In genomic region chr11:2732261-2732939, GRCh38 we compare ENCODE assay signal across 27 cellular contexts. TPM values are rescaled to one million over a fixed set of nuclear protein-coding genes. Genes with fewer than 3 reads are reported as not detected.
A peak's percentile ranks its signal among the peaks of the same experiment; 100 is the strongest.
DNase-seq lines count a peak whose midpoint lies in the region; ATAC-seq and TF ChIP-seq lines count a peak whose summit lies in the region.
"Had no signal": no experiment of that assay in that cellular context is flagged by ENCODE, and none has a peak within 500 bp of the region (broad histone marks: within the 10 kb centered on the region; RNA-seq: fewer than 3 reads in every experiment).

No MANE protein-coding gene starts in this region.

- peaks cover 1% of the 10 kb centered on the region; the same call in 1 of the 2 replicates for H3K9me3 Mint-ChIP-seq in WTC11
- no peaks in the 10 kb centered on the region for H3K9me3 Mint-ChIP-seq in endodermal cell
- H3K9me3 Mint-ChIP-seq: activated CD4-positive, alpha-beta T cell treated with anti-CD3 and anti-CD28 coated beads, Interleukin-2, amount 10 ng/mL, durations not matched to agents 7 days and 5 days; activated naive CD4-positive, alpha-beta T cell treated with anti-CD3 and anti-CD28 coated beads, Interleukin-2, amount 50 U/mL, for 24 hours; naive thymus-derived CD4-positive, alpha-beta T cell; stimulated activated naive B cell treated with anti-CD40 and anti-IgM and Interleukin-4, amounts not matched to agents 10 μg/mL and 1 μg/mL and 100 μg/mL, for 72 hours had no signal

- H3K9me3 ChIP-seq in endodermal cell (ENCODE audit: control insufficient read depth, low read length) = no peaks in the 10 kb centered on the region
- H3K9me3 ChIP-seq: A549, gastrocnemius medialis, transverse colon had no signal

- no peak overlapping the region for H3K27ac ChIP-seq in endodermal cell (ENCODE audit: low read depth, low read length)
- H3K27ac ChIP-seq: A549, gastrocnemius medialis, SK-N-MC, transverse colon had no signal

- ATAC-seq in WTC11 = no peak
- ATAC-seq: A549; activated CD8-positive, alpha-beta memory T cell treated with anti-CD3 and anti-CD28 coated beads, Interleukin-2, amount 10 ng/mL, durations not matched to agents 7 days and 5 days; gastrocnemius medialis; naive thymus-derived CD4-positive, alpha-beta T cell; stimulated activated naive B cell treated with anti-CD40 and anti-IgM and Interleukin-4, amounts not matched to agents 10 μg/mL and 1 μg/mL and 100 μg/mL, for 72 hours had no signal

- DNase-seq in Ammon's horn (ENCODE audit: low spot score) = peak; percentile 90
- DNase-seq in WTC11 (ENCODE audit: low spot score) = no peak
- DNase-seq in hippocampal formation (lab: John Stamatoyannopoulos, UW) = peak; percentile 63 to 74
- DNase-seq in occipital lobe (lab: John Stamatoyannopoulos, UW) = peak; percentile 34
- DNase-seq in HK-2 (ENCODE audit: unreplicated experiment) = no peak
- DNase-seq in endodermal cell = no peak
- DNase-seq in G401 (ENCODE audit: low spot score) = no peak
- no peak for DNase-seq in NCI-H187 (lab: John Stamatoyannopoulos, UW)
- DNase-seq: activated CD4-positive, alpha-beta T cell treated with anti-CD3 and anti-CD28 coated beads, Interleukin-2, amount 10 ng/mL, durations not matched to agents 7 days and 5 days; activated CD8-positive, alpha-beta memory T cell treated with anti-CD3 and anti-CD28 coated beads, Interleukin-2, amount 10 ng/mL, durations not matched to agents 7 days and 5 days; cerebellar nuclear complex; effector CD4-positive, alpha-beta T cell; gastrocnemius medialis; kidney glomerular epithelial cell; naive thymus-derived CD4-positive, alpha-beta T cell; NCI-H146; NCI-H2171; NCI-H524 treated with DMSO at 0.1 percent for 48 hours; stimulated activated CD4-positive, alpha-beta T cell treated with anti-CD3 and anti-CD28 coated beads, Interleukin-1b, Interleukin-23, amount 100 ng/mL, for 48 hours; stimulated activated naive B cell treated with anti-CD40 and anti-IgM and Interleukin-4, amounts not matched to agents 10 μg/mL and 1 μg/mL and 100 μg/mL, for 72 hours; T-helper 2 cell; transverse colon had no signal

- peaks cover 71% of the 10 kb centered on the region for H3K27me3 Mint-ChIP-seq in WTC11 (ENCODE audit: low read depth)
- H3K27me3 Mint-ChIP-seq in endodermal cell (ENCODE audit: insufficient read depth) = peaks cover 52% of the 10 kb centered on the region
- H3K27me3 Mint-ChIP-seq: activated CD4-positive, alpha-beta T cell treated with anti-CD3 and anti-CD28 coated beads, Interleukin-2, amount 10 ng/mL, durations not matched to agents 7 days and 5 days; activated CD8-positive, alpha-beta memory T cell treated with anti-CD3 and anti-CD28 coated beads, Interleukin-2, amount 10 ng/mL, durations not matched to agents 7 days and 5 days; activated naive CD4-positive, alpha-beta T cell treated with anti-CD3 and anti-CD28 coated beads, Interleukin-2, amount 50 U/mL, for 24 hours; naive thymus-derived CD4-positive, alpha-beta T cell; stimulated activated naive B cell treated with anti-CD40 and anti-IgM and Interleukin-4, amounts not matched to agents 10 μg/mL and 1 μg/mL and 100 μg/mL, for 72 hours had no signal

- H3K36me3 Mint-ChIP-seq in WTC11 (no peaks in the 10 kb centered on the region), endodermal cell (ENCODE audit: low read depth) (no peaks in the 10 kb centered on the region)
- H3K36me3 Mint-ChIP-seq: activated CD8-positive, alpha-beta memory T cell treated with anti-CD3 and anti-CD28 coated beads, Interleukin-2, amount 10 ng/mL, durations not matched to agents 7 days and 5 days; activated naive CD4-positive, alpha-beta T cell treated with anti-CD3 and anti-CD28 coated beads, Interleukin-2, amount 50 U/mL, for 24 hours; stimulated activated naive B cell treated with anti-CD40 and anti-IgM and Interleukin-4, amounts not matched to agents 10 μg/mL and 1 μg/mL and 100 μg/mL, for 72 hours had no signal

- H3K27ac Mint-ChIP-seq in WTC11 (no peak overlapping the region), endodermal cell (no peak overlapping the region)
- H3K27ac Mint-ChIP-seq: activated CD4-positive, alpha-beta T cell treated with anti-CD3 and anti-CD28 coated beads, Interleukin-2, amount 10 ng/mL, durations not matched to agents 7 days and 5 days; activated CD8-positive, alpha-beta memory T cell treated with anti-CD3 and anti-CD28 coated beads, Interleukin-2, amount 10 ng/mL, durations not matched to agents 7 days and 5 days; activated naive CD4-positive, alpha-beta T cell treated with anti-CD3 and anti-CD28 coated beads, Interleukin-2, amount 50 U/mL, for 24 hours; naive thymus-derived CD4-positive, alpha-beta T cell; stimulated activated naive B cell treated with anti-CD40 and anti-IgM and Interleukin-4, amounts not matched to agents 10 μg/mL and 1 μg/mL and 100 μg/mL, for 72 hours had no signal

- no peak for TF ChIP-seq CTCF in WTC11 (IDR thresholded peaks at IDR 0.05)
- no peak for TF ChIP-seq CTCF in endodermal cell (conservative IDR thresholded peaks at IDR 0.05)

- 92 to 93% methylated on average over 25 to 32 of the region's 32 CpGs for WGBS in endodermal cell (ENCODE audit: insufficient coverage in 1 of 2, insufficient read length in 1 of 2), 2 experiments

- CTCF ChIA-PET in WTC11 (lab: Charles Lee) = no interaction called here

- no peaks in the 10 kb centered on the region for H3K27me3 ChIP-seq in endodermal cell (ENCODE audit: control insufficient read depth, insufficient read depth, low read length, poor library complexity, severe bottlenecking)
- H3K27me3 ChIP-seq: gastrocnemius medialis, transverse colon had no signal

- in situ Hi-C loops in G401 (cut with HindIII; ENCODE audit: low sequenced_read_pairs) = no loop called here

- H3K9ac ChIP-seq in endodermal cell (ENCODE audit: extremely low read depth, low read length, poor library complexity, severe bottlenecking) = no peak overlapping the region

- POLR2A ChIA-PET in WTC11 (lab: Charles Lee) = no interaction called here

- H3K4me3 Mint-ChIP-seq in WTC11 = no peak overlapping the region
- H3K4me3 Mint-ChIP-seq in endodermal cell = no peak overlapping the region
- H3K4me3 Mint-ChIP-seq: activated CD4-positive, alpha-beta T cell treated with anti-CD3 and anti-CD28 coated beads, Interleukin-2, amount 10 ng/mL, durations not matched to agents 7 days and 5 days; activated CD8-positive, alpha-beta memory T cell treated with anti-CD3 and anti-CD28 coated beads, Interleukin-2, amount 10 ng/mL, durations not matched to agents 7 days and 5 days; activated naive CD4-positive, alpha-beta T cell treated with anti-CD3 and anti-CD28 coated beads, Interleukin-2, amount 50 U/mL, for 24 hours; CD14-positive monocyte; stimulated activated naive B cell treated with anti-CD40 and anti-IgM and Interleukin-4, amounts not matched to agents 10 μg/mL and 1 μg/mL and 100 μg/mL, for 72 hours had no signal

- no peak overlapping the region for H3K4me3 ChIP-seq in endodermal cell (ENCODE audit: low read length)
- H3K4me3 ChIP-seq: A549, gastrocnemius medialis, SK-N-MC, skin epidermis, transverse colon had no signal

- no peaks in the 10 kb centered on the region for H3K4me1 Mint-ChIP-seq in WTC11
- peaks cover 11% of the 10 kb centered on the region for H3K4me1 Mint-ChIP-seq in endodermal cell
- H3K4me1 Mint-ChIP-seq: activated CD4-positive, alpha-beta T cell treated with anti-CD3 and anti-CD28 coated beads, Interleukin-2, amount 10 ng/mL, durations not matched to agents 7 days and 5 days; activated CD8-positive, alpha-beta memory T cell treated with anti-CD3 and anti-CD28 coated beads, Interleukin-2, amount 10 ng/mL, durations not matched to agents 7 days and 5 days; activated naive CD4-positive, alpha-beta T cell treated with anti-CD3 and anti-CD28 coated beads, Interleukin-2, amount 50 U/mL, for 24 hours had no signal

- no peaks in the 10 kb centered on the region for H3K36me3 ChIP-seq in endodermal cell (ENCODE audit: control insufficient read depth, insufficient read depth, low read length)
- H3K36me3 ChIP-seq: gastrocnemius medialis, transverse colon had no signal

- peaks cover 2% of the 10 kb centered on the region for H3K4me1 ChIP-seq in endodermal cell (ENCODE audit: control insufficient read depth, insufficient read depth, low read length)
- H3K4me1 ChIP-seq: A549, gastrocnemius medialis had no signal

TF ChIP-seq in WTC11, 78 proteins besides CTCF, POLR2A, EP300 and RAD21:
- TF ChIP-seq IRF1 (CRISPR knock-in tag; IDR thresholded peaks at IDR 0.05) (no peak), GABPB1 (CRISPR knock-in tag; IDR thresholded peaks at IDR 0.05) (peak; percentile 92)

RNA-seq across cellular contexts. Expression of gene KCNQ1OT1, which starts 32.6 kb away (rescaled TPM):
- 2.1 to 2.4 TPM (median 2.3 TPM) in 3 replicates for total RNA-seq in WTC11 (2021)
- 2.8 TPM for total RNA-seq in occipital lobe
- 1 to 10 TPM; 5.2 to 6.9 TPM for total RNA-seq in endodermal cell
- polyA plus RNA-seq in endodermal cell (2013, experiment 1 of 2) = 0.71 TPM
- polyA plus RNA-seq in endodermal cell (2013, experiment 2 of 2) = 0.99 TPM
- 0.49 and 0.75 TPM in 2 replicates for total RNA-seq in G401 (2014; rRNA removed; shearing (Covaris generic))

Comparison
In these comparisons a context has a peak if more than half of its experiments do, and no peak if none do; other contexts are left out.
1. DNase-seq: peak in Ammon's horn (single experiment), hippocampal formation (2 of 2) and occipital lobe (single experiment); none in WTC11 (single experiment), HK-2 (single experiment), endodermal cell (single experiment), G401 (single experiment) and NCI-H187 (0 of 2).